10 cellular contexts compared by ENCODE assay signal in genomic region chr12:25518512-25518911, GRCh38. TPM values are rescaled to one million over a fixed set of nuclear protein-coding genes. Genes with fewer than 3 reads are reported as not detected.
DNase-seq lines count a peak whose midpoint lies in the region; ATAC-seq and TF ChIP-seq lines count a peak whose summit lies in the region.
"Had no signal": no experiment of that assay in that cellular context is flagged by ENCODE, and none has a peak within 500 bp of the region (broad histone marks: within the 10 kb centered on the region; RNA-seq: fewer than 3 reads in every experiment).

No MANE protein-coding gene starts in this region.

- H3K27ac Mint-ChIP-seq in endodermal cell = no peak overlapping the region
- H3K27ac Mint-ChIP-seq: activated CD4-positive, alpha-beta memory T cell treated with anti-CD3 and anti-CD28 coated beads, Interleukin-2, amount 10 ng/mL, durations not matched to agents 7 days and 5 days had no signal

- H3K27ac ChIP-seq in PC-3 (ENCODE audit: low read length) (no peak overlapping the region), left lung (no peak overlapping the region), stomach (no peak overlapping the region), endodermal cell (ENCODE audit: low read depth, low read length) (no peak overlapping the region)

- TF ChIP-seq EP300 in stomach (IDR thresholded peaks at IDR 0.05) = no peak

- H3K9me3 ChIP-seq in PC-3 (ENCODE audit: low read length) (no peaks in the 10 kb centered on the region), left lung (no peaks in the 10 kb centered on the region), stomach (no peaks in the 10 kb centered on the region), endodermal cell (ENCODE audit: control insufficient read depth, low read length) (no peaks in the 10 kb centered on the region)

- no peaks in the 10 kb centered on the region for H3K9me3 Mint-ChIP-seq in endodermal cell
- H3K9me3 Mint-ChIP-seq: activated CD4-positive, alpha-beta memory T cell treated with anti-CD3 and anti-CD28 coated beads, Interleukin-2, amount 10 ng/mL, durations not matched to agents 7 days and 5 days had no signal

- no peak overlapping the region for H3K4me2 ChIP-seq in PC-3 (ENCODE audit: low read length)

- no peaks in the 10 kb centered on the region for H3K4me1 Mint-ChIP-seq in endodermal cell

- DNase-seq in PC-3 = no peak
- no peak for DNase-seq in left lung
- DNase-seq in stomach = no peak
- DNase-seq in AML-193 (lab: John Stamatoyannopoulos, UW) = no peak
- DNase-seq in endodermal cell = no peak
- no peak for DNase-seq in OCI-M2 (lab: John Stamatoyannopoulos, UW; ENCODE audit: unreplicated experiment)
- DNase-seq: activated CD4-positive, alpha-beta memory T cell treated with anti-CD3 and anti-CD28 coated beads, Interleukin-2, amount 10 ng/mL, durations not matched to agents 7 days and 5 days had no signal

- no peaks in the 10 kb centered on the region for H3K79me2 ChIP-seq in PC-3 (ENCODE audit: low read length)

- ATAC-seq in GM18907 (IDR thresholded peaks at IDR 0.05; ENCODE audit: unreplicated experiment) = peak; percentile 96
- peak; percentile 69 for ATAC-seq in HG02588 (IDR thresholded peaks at IDR 0.05; ENCODE audit: unreplicated experiment)
- ATAC-seq in PC-3 = peak; percentile 33; the same call in 1 of the 2 replicates
- ATAC-seq in left lung = peak; percentile 61

- BruUV-seq in PC-3 (replicated peaks; lab: Mats Ljungman, UMichigan) = no TSS peak

- no peak for TF ChIP-seq POLR2A in stomach (IDR thresholded peaks at IDR 0.05)

- H2AFZ ChIP-seq in PC-3 (ENCODE audit: low read length) = no peak overlapping the region

- POLR2A ChIA-PET in PC-3 (lab: Charles Lee; ENCODE audit: unreplicated experiment) = no interaction called here

- CTCF ChIA-PET in PC-3 (lab: Charles Lee) = no interaction called here

- no peaks in the 10 kb centered on the region for H4K20me1 ChIP-seq in PC-3 (ENCODE audit: low read length)

- H3K4me1 ChIP-seq in PC-3 (ENCODE audit: insufficient read depth, low read length) (0 out of 2 replicates have a peak, but pooled peaks cover 3% of the 10 kb centered on the region), left lung (no peaks in the 10 kb centered on the region), stomach (no peaks in the 10 kb centered on the region), endodermal cell (ENCODE audit: control insufficient read depth, insufficient read depth, low read length) (no peaks in the 10 kb centered on the region)

- no peaks in the 10 kb centered on the region for H3K9me2 ChIP-seq in PC-3 (replicated peaks; ENCODE audit: low read length)

- TF ChIP-seq CTCF in PC-3 (conservative IDR thresholded peaks at IDR 0.05; ENCODE audit: low read depth, low read length) (no peak), left lung (IDR thresholded peaks at IDR 0.05) (no peak), stomach (IDR thresholded peaks at IDR 0.05) (no peak), endodermal cell (conservative IDR thresholded peaks at IDR 0.05) (no peak)

- no peak overlapping the region for H3K9ac ChIP-seq in PC-3 (ENCODE audit: low read length)
- no peak overlapping the region for H3K9ac ChIP-seq in endodermal cell (ENCODE audit: extremely low read depth, low read length, poor library complexity, severe bottlenecking)

- no peaks in the 10 kb centered on the region for H3F3A ChIP-seq in PC-3 (ENCODE audit: low read length, unreplicated experiment)

- no peak overlapping the region for H3K4me3 Mint-ChIP-seq in endodermal cell
- H3K4me3 Mint-ChIP-seq: activated CD4-positive, alpha-beta memory T cell treated with anti-CD3 and anti-CD28 coated beads, Interleukin-2, amount 10 ng/mL, durations not matched to agents 7 days and 5 days had no signal

- H3K4me3 ChIP-seq in PC-3 (ENCODE audit: low read length) = no peak overlapping the region
- no peak overlapping the region for H3K4me3 ChIP-seq in left lung
- H3K4me3 ChIP-seq in stomach = no peak overlapping the region
- H3K4me3 ChIP-seq in endodermal cell (ENCODE audit: low read length) = no peak overlapping the region

- 72 to 81% (median 78%) methylated on average over 5 of the region's 5 CpGs for WGBS in stomach, 5 donors
- WGBS in endodermal cell (ENCODE audit: insufficient coverage in 1 of 2, insufficient read length in 1 of 2), 2 experiments = 99% methylated on average over 5 of the region's 5 CpGs; no CpG with 5 or more reads in 1 of the 2 experiments

- H3K36me3 Mint-ChIP-seq in endodermal cell (ENCODE audit: low read depth) = peaks cover 25% of the 10 kb centered on the region

- H3K36me3 ChIP-seq in PC-3 (ENCODE audit: low read depth, low read length) (no peaks in the 10 kb centered on the region), left lung (no peaks in the 10 kb centered on the region), stomach (no peaks in the 10 kb centered on the region), endodermal cell (ENCODE audit: control insufficient read depth, insufficient read depth, low read length) (peaks cover 44% of the 10 kb centered on the region)

- intact Hi-C loops in PC-3 (cut with micrococcal nuclease) = no loop called here
- intact Hi-C loops in left lung (cut with DNase I) = no loop called here
- intact Hi-C loops in stomach (cut with DNase I; ENCODE audit: low total_unique reads) = no loop called here

- no peaks in the 10 kb centered on the region for H3K27me3 Mint-ChIP-seq in endodermal cell (ENCODE audit: insufficient read depth)

- H3K27me3 ChIP-seq in PC-3 (ENCODE audit: low read length) (no peaks in the 10 kb centered on the region), left lung (no peaks in the 10 kb centered on the region), stomach (no peaks in the 10 kb centered on the region), endodermal cell (ENCODE audit: control insufficient read depth, insufficient read depth, low read length, poor library complexity, severe bottlenecking) (no peaks in the 10 kb centered on the region)

RNA-seq across cellular contexts. Expression of gene LMNTD1, which starts 34.6 kb away (rescaled TPM):
- total RNA-seq in PC-3 (2014; rRNA removed) = not detected in 2 replicates
- 1 to 10 TPM in 1 of 2 donors, not detected in 1; 1.7 TPM for total RNA-seq in left lung
- total RNA-seq in stomach = not detected
- not detected for polyA plus RNA-seq in stomach
- 10 to 100 TPM; 36.9 to 54.7 TPM for total RNA-seq in endodermal cell
- 6.9 TPM for polyA plus RNA-seq in endodermal cell (2013, experiment 1 of 2)
- polyA plus RNA-seq in endodermal cell (2013, experiment 2 of 2) = 9.1 TPM
- total RNA-seq: activated CD4-positive, alpha-beta memory T cell treated with anti-CD3 and anti-CD28 coated beads, Interleukin-2, amount 10 ng/mL, durations not matched to agents 7 days and 5 days; HT-29 had no signal

Comparison
In these comparisons a context has a peak if more than half of its experiments do, and no peak if none do; other contexts are left out.
1. ATAC-seq: peak in every context shown above with its lines; median percentile 96 in GM18907; 69 in HG02588; 61 in left lung; 33 in PC-3.
2. RNA of gene LMNTD1, which starts 34.6 kb away (total RNA-seq): 36.9 to 54.7 TPM in endodermal cell; 1.7 TPM in left lung, not detected in PC-3 and not detected in stomach; every median in the first group is over 10 times any median in the second.